Comparison of ENCODE assay signal across 28 cellular contexts in genomic region chr5:41256400-41256799, GRCh38. TPM values are rescaled to one million over a fixed set of nuclear protein-coding genes. Genes with fewer than 3 reads are reported as not detected.
DNase-seq lines count a peak whose midpoint lies in the region; ATAC-seq and TF ChIP-seq lines count a peak whose summit lies in the region.
"Had no signal": no experiment of that assay in that cellular context is flagged by ENCODE, and none has a peak within 500 bp of the region (broad histone marks: within the 10 kb centered on the region; RNA-seq: fewer than 3 reads in every experiment).

No MANE protein-coding gene starts in this region.

- in situ Hi-C loops in mammary epithelial cell (cut with MboI; ENCODE audit: low sequenced_read_pairs in 2 of 2), result loop anchor here in 1 of 2 donors (25.0 kb wide), 1 partner anchor 581 kb away; no protein-coding TSS in a partner anchor

- H3K36me3 ChIP-seq in mammary epithelial cell (ENCODE audit: insufficient read depth, low read length), result no peaks in the 10 kb centered on the region
- H3K36me3 ChIP-seq: BLaER1, HAP-1, MG63 had no signal

- CTCF ChIA-PET in mammary epithelial cell (lab: Charles Lee; ENCODE audit: low non-redundant PET), result interaction anchor here (0.6 kb wide), 1 partner anchor 155 kb away, joined by 3 read pairs; no protein-coding TSS in a partner anchor

- H3K27me3 Mint-ChIP-seq in naive thymus-derived CD8-positive, alpha-beta T cell, result peaks cover 0 to 2% (median 0%) of the 10 kb centered on the region in 5 donors
- H3K27me3 Mint-ChIP-seq in activated naive CD8-positive, alpha-beta T cell treated with anti-CD3 and anti-CD28 coated beads for 36 hours, result no peaks in the 10 kb centered on the region
- H3K27me3 Mint-ChIP-seq: CD4-positive, CD25-positive, alpha-beta regulatory T cell had no signal

- ATAC-seq in naive thymus-derived CD8-positive, alpha-beta T cell, result no peak
- ATAC-seq in HG03097 (IDR thresholded peaks at IDR 0.05; ENCODE audit: low FRiP score, unreplicated experiment) (no peak), HG02678 (IDR thresholded peaks at IDR 0.05; ENCODE audit: unreplicated experiment) (no peak)
- ATAC-seq: Panc1 had no signal

- TF ChIP-seq CTCF in mammary epithelial cell (conservative IDR thresholded peaks at IDR 0.05 in 1 of 2, IDR thresholded peaks at IDR 0.05 in 1 of 2; ENCODE audit: extremely low read depth in 1 of 2, insufficient read depth in 1 of 2, low read depth in 1 of 2, low read length in 2 of 2) (no peak), fibroblast of pulmonary artery (IDR thresholded peaks at IDR 0.05; ENCODE audit: low read length, missing control alignments) (no peak)

- no peaks in the 10 kb centered on the region for H3K27me3 ChIP-seq in mammary epithelial cell (ENCODE audit: insufficient read depth, low read length)
- H3K27me3 ChIP-seq: BLaER1, MG63 had no signal

- H3K36me3 Mint-ChIP-seq in naive thymus-derived CD8-positive, alpha-beta T cell, result peaks cover 0 to 4% (median 0%) of the 10 kb centered on the region in 3 donors
- H3K36me3 Mint-ChIP-seq in activated naive CD8-positive, alpha-beta T cell treated with anti-CD3 and anti-CD28 coated beads for 36 hours, result no peaks in the 10 kb centered on the region
- H3K36me3 Mint-ChIP-seq: CD4-positive, CD25-positive, alpha-beta regulatory T cell had no signal

- BruUV-seq in mammary epithelial cell (replicated peaks; lab: Mats Ljungman, UMichigan), result no TSS peak

- H3K4me1 Mint-ChIP-seq in naive thymus-derived CD8-positive, alpha-beta T cell, result no peaks in the 10 kb centered on the region
- no peaks in the 10 kb centered on the region for H3K4me1 Mint-ChIP-seq in activated naive CD8-positive, alpha-beta T cell treated with anti-CD3 and anti-CD28 coated beads for 36 hours
- H3K4me1 Mint-ChIP-seq: CD4-positive, CD25-positive, alpha-beta regulatory T cell had no signal

- dilution Hi-C loops in mammary epithelial cell (cut with HindIII; ENCODE audit: low sequenced_read_pairs), result no loop called here

- no peaks in the 10 kb centered on the region for H3K79me2 ChIP-seq in mammary epithelial cell (ENCODE audit: insufficient read depth, low read length)

- peaks cover 0 to 7% (median 4%) of the 10 kb centered on the region in 9 donors for H3K9me3 Mint-ChIP-seq in naive thymus-derived CD8-positive, alpha-beta T cell
- H3K9me3 Mint-ChIP-seq in activated naive CD8-positive, alpha-beta T cell treated with anti-CD3 and anti-CD28 coated beads for 36 hours, result no peaks in the 10 kb centered on the region
- H3K9me3 Mint-ChIP-seq: HFFc6 had no signal

- no peak overlapping the region for H3K4me3 Mint-ChIP-seq in naive thymus-derived CD8-positive, alpha-beta T cell
- no peak overlapping the region for H3K4me3 Mint-ChIP-seq in activated naive CD8-positive, alpha-beta T cell treated with anti-CD3 and anti-CD28 coated beads for 36 hours
- H3K4me3 Mint-ChIP-seq: HFFc6 had no signal

- no peaks in the 10 kb centered on the region for H4K20me1 ChIP-seq in mammary epithelial cell (ENCODE audit: insufficient read depth, low read length)
- H4K20me1 ChIP-seq: BLaER1 had no signal

- DNase-seq in HT1080 (ENCODE audit: low read depth), result peak; percentile 8
- DNase-seq in OCI-M1 (lab: John Stamatoyannopoulos, UW), result peak; percentile 11
- peak; percentile 0 for DNase-seq in mammary epithelial cell
- DNase-seq in fibroblast of pulmonary artery (ENCODE audit: low read depth), result peak; percentile 85
- DNase-seq in naive thymus-derived CD8-positive, alpha-beta T cell, result no peak
- no peak for DNase-seq in activated naive CD8-positive, alpha-beta T cell treated with anti-CD3 and anti-CD28 coated beads for 36 hours
- DNase-seq: CD4-positive, CD25-positive, alpha-beta regulatory T cell; DMS153; DND-41; GM23248; HFFc6; Karpas-422; MG63; NCI-H1105 treated with DMSO at 0.1 percent for 48 hours; NCI-H146; NCI-H2029; NCI-H526; NCI-H82; NK-92 treated with Interleukin-12 subunit alpha and Interleukin-12 subunit beta, amount 100 ng/mL, for 24 hours; SHP77 had no signal

- intact Hi-C loops in mammary epithelial cell (cut with micrococcal nuclease), result no loop called here

- no peak overlapping the region for H3K9ac ChIP-seq in mammary epithelial cell (ENCODE audit: insufficient read depth, low read length)
- H3K9ac ChIP-seq: BLaER1, GM23248 had no signal

- no peak overlapping the region for H3K4me3 ChIP-seq in mammary epithelial cell (replicated peaks in 1 of 3; ENCODE audit: insufficient read depth in 1 of 3, low read depth in 2 of 3, low read length in 3 of 3)
- H3K4me3 ChIP-seq in fibroblast of pulmonary artery (replicated peaks; ENCODE audit: low read depth, low read length), result no peak overlapping the region
- H3K4me3 ChIP-seq: BLaER1, GM23248, HAP-1, MG63 had no signal

- no peaks in the 10 kb centered on the region for H3K9me3 ChIP-seq in mammary epithelial cell (replicated peaks; ENCODE audit: insufficient read depth, low read length)
- H3K9me3 ChIP-seq: BLaER1, HAP-1, MG63 had no signal

- H3K27ac ChIP-seq in mammary epithelial cell (ENCODE audit: insufficient read depth, low read depth, low read length), result no peak overlapping the region
- H3K27ac ChIP-seq: BLaER1, GM23248, HL-60, RWPE1 had no signal

- POLR2A ChIA-PET in naive thymus-derived CD8-positive, alpha-beta T cell (lab: Charles Lee), result no interaction called here

- H3K27ac Mint-ChIP-seq in naive thymus-derived CD8-positive, alpha-beta T cell, result no peak overlapping the region
- H3K27ac Mint-ChIP-seq in activated naive CD8-positive, alpha-beta T cell treated with anti-CD3 and anti-CD28 coated beads for 36 hours, result no peak overlapping the region
- H3K27ac Mint-ChIP-seq: CD4-positive, CD25-positive, alpha-beta regulatory T cell; HFFc6 had no signal

- H2AFZ ChIP-seq in mammary epithelial cell (ENCODE audit: low read depth, low read length), result peak overlapping the region; percentile 33
- H2AFZ ChIP-seq: GM23248 had no signal

- 26% methylated on average over 4 of the region's 4 CpGs for WGBS in mammary epithelial cell (ENCODE audit: low coverage, missing lambda C conversion rate)

- no peak overlapping the region for H3K4me2 ChIP-seq in mammary epithelial cell (ENCODE audit: insufficient read depth, low read depth, low read length)
- H3K4me2 ChIP-seq: BLaER1 had no signal

- H3K4me1 ChIP-seq in mammary epithelial cell (ENCODE audit: insufficient read depth, low read length), result no peaks in the 10 kb centered on the region
- H3K4me1 ChIP-seq: BLaER1, HAP-1 had no signal

RNA-seq across cellular contexts. Expression of gene C6, which starts 43.1 kb away (rescaled TPM):
- not detected in 2 replicates for total RNA-seq in HT1080 (2014; rRNA removed; shearing (Covaris generic))
- not detected in 2 replicates for polyA plus RNA-seq in HT1080 (2015; cell fraction: cytosol; rRNA removed)
- 0.02 TPM in 1 of 2 replicates, not detected in the other for polyA plus RNA-seq in HT1080 (2015; cell fraction: nucleus; rRNA removed)
- total RNA-seq in mammary epithelial cell, result not detected
- polyA plus RNA-seq in mammary epithelial cell, result not detected
- polyA minus RNA-seq in mammary epithelial cell, result not detected
- total RNA-seq in naive thymus-derived CD8-positive, alpha-beta T cell, result not detected
- not detected for polyA plus RNA-seq in naive thymus-derived CD8-positive, alpha-beta T cell
- not detected for total RNA-seq in activated naive CD8-positive, alpha-beta T cell treated with anti-CD3 and anti-CD28 coated beads for 36 hours
- total RNA-seq: CD4-positive, CD25-positive, alpha-beta regulatory T cell; GM23248; SK-MEL-5 had no signal
- polyA plus RNA-seq: CD4-positive, CD25-positive, alpha-beta regulatory T cell; GM23248 had no signal

Comparison
In these comparisons a context has a peak if more than half of its experiments do, and no peak if none do; other contexts are left out.
1. DNase-seq: peak in HT1080 (single experiment), OCI-M1 (single experiment), mammary epithelial cell (single experiment) and fibroblast of pulmonary artery (single experiment); none in naive thymus-derived CD8-positive, alpha-beta T cell (0 of 10) and activated naive CD8-positive, alpha-beta T cell treated with anti-CD3 and anti-CD28 coated beads for 36 hours (single experiment).